ENCODE assay signal across 17 cellular contexts in genomic region chr5:174247239-174247638, GRCh38.
DNase-seq lines count a peak whose midpoint lies in the region; ATAC-seq and TF ChIP-seq lines count a peak whose summit lies in the region.
"Had no signal": no experiment of that assay in that cellular context is flagged by ENCODE, and none has a peak within 500 bp of the region (broad histone marks: within the 10 kb centered on the region; RNA-seq: fewer than 3 reads in every experiment).

No MANE protein-coding gene starts in this region.

- H3K27ac ChIP-seq in GM23338 (ENCODE audit: low read depth) (no peak overlapping the region), WERI-Rb-1 (no peak overlapping the region), smooth muscle cell (ENCODE audit: low read depth) (peak overlapping the region; percentile 58)
- H3K27ac ChIP-seq: 22Rv1, A549, C4-2B, GM23248 had no signal

- H3K27me3 ChIP-seq in GM23338 (ENCODE audit: insufficient read depth) (no peaks in the 10 kb centered on the region), WERI-Rb-1 (ENCODE audit: insufficient read depth, low read depth, severe bottlenecking) (no peaks in the 10 kb centered on the region), smooth muscle cell (ENCODE audit: low read depth) (no peaks in the 10 kb centered on the region)

- ATAC-seq in GM23338 (no peak), GM18907 (IDR thresholded peaks at IDR 0.05; ENCODE audit: unreplicated experiment) (no peak)
- ATAC-seq: A549, K562 had no signal

- H3F3A ChIP-seq in GM23338 (replicated peaks; ENCODE audit: low read depth) (no peaks in the 10 kb centered on the region), smooth muscle cell (ENCODE audit: low read depth) (peaks cover 3% of the 10 kb centered on the region)

- H3K4me1 Mint-ChIP-seq in GM23338, result no peaks in the 10 kb centered on the region
- peaks cover 26% of the 10 kb centered on the region for H3K4me1 Mint-ChIP-seq in nephron progenitor cell

- WGBS in smooth muscle cell (ENCODE audit: low lambda C conversion rate), result 47% methylated on average over 10 of the region's 10 CpGs

- H3K36me3 ChIP-seq in GM23338 (ENCODE audit: insufficient read depth) (no peaks in the 10 kb centered on the region), WERI-Rb-1 (no peaks in the 10 kb centered on the region), smooth muscle cell (ENCODE audit: low read depth) (no peaks in the 10 kb centered on the region)

- H4K20me1 ChIP-seq in GM23338 (replicated peaks; ENCODE audit: insufficient read depth), result no peaks in the 10 kb centered on the region
- no peaks in the 10 kb centered on the region for H4K20me1 ChIP-seq in smooth muscle cell (ENCODE audit: low read depth)

- H3K9ac ChIP-seq in smooth muscle cell (ENCODE audit: low read depth), result no peak overlapping the region
- H3K9ac ChIP-seq: GM23248 had no signal

- H3K9me3 Mint-ChIP-seq in GM23338 (no peaks in the 10 kb centered on the region; the same call in 2 of the 3 replicates), nephron progenitor cell (peaks cover 18% of the 10 kb centered on the region)

- TF ChIP-seq CTCF in GM23338 (conservative IDR thresholded peaks at IDR 0.05; ENCODE audit: low read depth in 2 of 2), result no peak
- TF ChIP-seq CTCF in WERI-Rb-1 (IDR thresholded peaks at IDR 0.05; ENCODE audit: low read depth, low read length), result no peak
- no peak for TF ChIP-seq CTCF in nephron progenitor cell (IDR thresholded peaks at IDR 0.05)
- TF ChIP-seq CTCF in smooth muscle cell (IDR thresholded peaks at IDR 0.05; ENCODE audit: borderline replicate concordance, insufficient read depth, poor library complexity, severe bottlenecking), result no peak

- H3K79me2 ChIP-seq in GM23338 (replicated peaks; ENCODE audit: insufficient read depth) (no peaks in the 10 kb centered on the region), smooth muscle cell (ENCODE audit: low read depth) (no peaks in the 10 kb centered on the region)

- H3K27ac Mint-ChIP-seq in GM23338, result no peak overlapping the region
- peak overlapping the region; percentile 60 for H3K27ac Mint-ChIP-seq in nephron progenitor cell
- H3K27ac Mint-ChIP-seq: CD4-positive, alpha-beta T cell had no signal

- no peaks in the 10 kb centered on the region for H3K4me1 ChIP-seq in GM23338 (ENCODE audit: insufficient read depth)
- peaks cover 12% of the 10 kb centered on the region for H3K4me1 ChIP-seq in smooth muscle cell (ENCODE audit: low read depth)
- H3K4me1 ChIP-seq: A549, Caco-2 had no signal

- H3K36me3 Mint-ChIP-seq in GM23338 (ENCODE audit: low read depth), result no peaks in the 10 kb centered on the region
- H3K36me3 Mint-ChIP-seq in nephron progenitor cell (ENCODE audit: low read depth), result no peaks in the 10 kb centered on the region

- no peak overlapping the region for H3K4me3 ChIP-seq in GM23338
- H3K4me3 ChIP-seq in WERI-Rb-1 (ENCODE audit: low read depth, low read length), result no peak overlapping the region
- no peak overlapping the region for H3K4me3 ChIP-seq in smooth muscle cell
- H3K4me3 ChIP-seq: A549, GM23248, K562 had no signal

- H3K9me3 ChIP-seq in WERI-Rb-1 (ENCODE audit: severe bottlenecking) (peaks cover 3% of the 10 kb centered on the region), smooth muscle cell (replicated peaks; ENCODE audit: low read depth) (peaks cover 3% of the 10 kb centered on the region)
- H3K9me3 ChIP-seq: A549 had no signal

- H3K4me3 Mint-ChIP-seq in GM23338 (no peak overlapping the region), nephron progenitor cell (no peak overlapping the region)
- H3K4me3 Mint-ChIP-seq: CD4-positive, alpha-beta T cell had no signal

- no peaks in the 10 kb centered on the region for H3K27me3 Mint-ChIP-seq in GM23338 (ENCODE audit: insufficient read depth, low read depth, poor library complexity)
- H3K27me3 Mint-ChIP-seq in nephron progenitor cell (ENCODE audit: low read depth, poor library complexity), result no peaks in the 10 kb centered on the region

- H2AFZ ChIP-seq in GM23338 (peak overlapping the region; percentile 32; the same call in 1 of the 2 replicates), smooth muscle cell (ENCODE audit: low read depth) (no peak overlapping the region)
- H2AFZ ChIP-seq: GM23248 had no signal

- no peaks in the 10 kb centered on the region for H3K9me2 ChIP-seq in GM23338 (ENCODE audit: insufficient read depth)

- H3K4me2 ChIP-seq in GM23338 (no peak overlapping the region), smooth muscle cell (peak overlapping the region; percentile 6)
- H3K4me2 ChIP-seq: A549 had no signal

- DNase-seq in GM23338 (ENCODE audit: low spot score) (no peak), WERI-Rb-1 (peak; percentile 48), nephron progenitor cell (no peak), smooth muscle cell (lab: John Stamatoyannopoulos, UW; ENCODE audit: unreplicated experiment) (no peak), dermis blood vessel endothelial cell (no peak), glomerular visceral epithelial cell (ENCODE audit: extremely low spot score) (no peak)
- DNase-seq: AML-193; Caco-2; CD4-positive, alpha-beta T cell; GM23248; H7; IMR-90 had no signal

TF ChIP-seq in GM23338, 12 proteins besides CTCF, POLR2A, EP300 and RAD21 (continues in another document):
- TF ChIP-seq STAT1 (IDR thresholded peaks at IDR 0.05; ENCODE audit: unreplicated experiment), result no peak
- TF ChIP-seq ETS1 (IDR thresholded peaks at IDR 0.05), result no peak
- no peak for TF ChIP-seq ZNF114 (CRISPR knock-in tag; IDR thresholded peaks at IDR 0.05)
- no peak for TF ChIP-seq NANOG (IDR thresholded peaks at IDR 0.05; ENCODE audit: borderline replicate concordance)
- TF ChIP-seq, protein P1, sequence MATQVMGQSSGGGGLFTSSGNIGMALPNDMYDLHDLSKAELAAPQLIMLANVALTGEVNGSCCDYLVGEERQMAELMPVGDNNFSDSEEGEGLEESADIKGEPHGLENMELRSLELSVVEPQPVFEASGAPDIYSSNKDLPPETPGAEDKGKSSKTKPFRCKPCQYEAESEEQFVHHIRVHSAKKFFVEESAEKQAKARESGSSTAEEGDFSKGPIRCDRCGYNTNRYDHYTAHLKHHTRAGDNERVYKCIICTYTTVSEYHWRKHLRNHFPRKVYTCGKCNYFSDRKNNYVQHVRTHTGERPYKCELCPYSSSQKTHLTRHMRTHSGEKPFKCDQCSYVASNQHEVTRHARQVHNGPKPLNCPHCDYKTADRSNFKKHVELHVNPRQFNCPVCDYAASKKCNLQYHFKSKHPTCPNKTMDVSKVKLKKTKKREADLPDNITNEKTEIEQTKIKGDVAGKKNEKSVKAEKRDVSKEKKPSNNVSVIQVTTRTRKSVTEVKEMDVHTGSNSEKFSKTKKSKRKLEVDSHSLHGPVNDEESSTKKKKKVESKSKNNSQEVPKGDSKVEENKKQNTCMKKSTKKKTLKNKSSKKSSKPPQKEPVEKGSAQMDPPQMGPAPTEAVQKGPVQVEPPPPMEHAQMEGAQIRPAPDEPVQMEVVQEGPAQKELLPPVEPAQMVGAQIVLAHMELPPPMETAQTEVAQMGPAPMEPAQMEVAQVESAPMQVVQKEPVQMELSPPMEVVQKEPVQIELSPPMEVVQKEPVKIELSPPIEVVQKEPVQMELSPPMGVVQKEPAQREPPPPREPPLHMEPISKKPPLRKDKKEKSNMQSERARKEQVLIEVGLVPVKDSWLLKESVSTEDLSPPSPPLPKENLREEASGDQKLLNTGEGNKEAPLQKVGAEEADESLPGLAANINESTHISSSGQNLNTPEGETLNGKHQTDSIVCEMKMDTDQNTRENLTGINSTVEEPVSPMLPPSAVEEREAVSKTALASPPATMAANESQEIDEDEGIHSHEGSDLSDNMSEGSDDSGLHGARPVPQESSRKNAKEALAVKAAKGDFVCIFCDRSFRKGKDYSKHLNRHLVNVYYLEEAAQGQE (IDR thresholded peaks at IDR 0.05; ENCODE audit: unreplicated experiment), result no peak
- TF ChIP-seq EZH2 (IDR thresholded peaks at IDR 0.05; ENCODE audit: low read depth, unreplicated experiment), result no peak
